ENCODE assay signal across 13 cellular contexts in the genomic region with DNA sequence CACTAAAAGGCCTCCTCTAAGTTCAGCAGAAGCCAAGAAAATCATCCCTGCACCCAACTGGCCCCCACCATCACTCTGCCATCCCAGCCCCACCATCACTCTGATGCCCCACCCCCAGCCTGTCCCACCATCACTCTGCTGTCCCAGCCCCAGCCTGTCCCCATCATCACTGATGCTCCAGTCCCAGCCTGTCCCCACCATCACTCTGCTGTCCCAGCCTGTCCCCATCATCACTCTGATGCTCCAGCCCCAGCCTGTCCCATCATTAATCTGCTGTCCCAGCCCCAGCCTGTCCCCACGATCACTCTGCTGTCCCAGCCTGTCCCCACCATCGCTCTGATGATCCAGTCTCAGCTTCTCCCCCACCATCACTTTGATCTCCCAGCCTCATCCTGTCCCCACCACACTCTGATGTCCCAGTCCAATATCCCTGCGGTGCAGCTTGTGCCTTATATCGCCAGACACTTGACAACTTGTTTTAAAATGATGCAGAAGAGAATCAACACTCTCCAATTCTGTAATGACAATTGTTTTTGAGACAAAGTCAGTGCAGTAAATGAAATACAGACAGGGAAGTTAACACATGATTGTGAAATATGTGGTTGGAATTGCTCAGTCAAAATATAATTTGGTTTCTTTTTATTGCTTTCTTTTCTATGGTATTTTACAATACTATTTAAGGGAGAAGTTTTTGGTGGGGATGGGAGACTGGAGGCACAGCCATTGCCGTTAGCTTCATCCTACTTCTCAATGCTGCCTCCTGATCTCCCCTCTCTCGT.
DNase-seq lines count a peak whose midpoint lies in the region; ATAC-seq, FAIRE-seq and TF ChIP-seq lines count a peak whose summit lies in the region.
"Had no signal": no experiment of that assay in that cellular context is flagged by ENCODE, and none has a peak within 500 bp of the region (broad histone marks: within the 10 kb centered on the region; RNA-seq: fewer than 3 reads in every experiment).

No MANE protein-coding gene starts in this region.

- H3K9me3 Mint-ChIP-seq in immature natural killer cell = no peaks in the 10 kb centered on the region
- no peaks in the 10 kb centered on the region for H3K9me3 Mint-ChIP-seq in nephron progenitor cell

- H3K4me1 Mint-ChIP-seq in T-helper 17 cell = peaks cover 38% of the 10 kb centered on the region
- H3K4me1 Mint-ChIP-seq in immature natural killer cell = peaks cover 71 to 73% of the 10 kb centered on the region in 2 donors
- H3K4me1 Mint-ChIP-seq in nephron progenitor cell = peaks cover 18% of the 10 kb centered on the region

- DNase-seq in AG08395 (ENCODE audit: low spot score) (peak; percentile 48), HL-60 (ENCODE audit: low read depth in 1 of 2, low spot score in 1 of 2) (peak in 1 of 2 experiments; percentile 52), T-helper 17 cell (no peak), immature natural killer cell (peak; percentile 38 to 49 (median 45)), frontal cortex (ENCODE audit: low spot score in 2 of 2) (no peak), NCI-H2107 treated with DMSO at 0.1 percent for 48 hours (lab: John Stamatoyannopoulos, UW; ENCODE audit: unreplicated experiment) (no peak), nephron progenitor cell (no peak), HPDE6-E6E7 (ENCODE audit: extremely low spot score) (no peak)
- DNase-seq: NCI-H1105 treated with DMSO at 0.1 percent for 48 hours had no signal

- no peaks in the 10 kb centered on the region for H3K27me3 ChIP-seq in HL-60 (ENCODE audit: insufficient read depth, poor library complexity, severe bottlenecking)
- H3K27me3 ChIP-seq: hepatocyte had no signal

- 0 out of 2 replicates have a peak overlapping the region, but pooled peaks have one; percentile 16 for H3K4me3 ChIP-seq in HL-60 (replicated peaks; ENCODE audit: insufficient read depth, low read length)
- H3K4me3 ChIP-seq: coronary artery, HAP-1, hepatocyte, smooth muscle cell had no signal

- FAIRE-seq in frontal cortex (lab: Jason Lieb, UNC) = no peak

- peak overlapping the region; percentile 87 for H3K27ac ChIP-seq in HL-60 (replicated peaks)
- H3K27ac ChIP-seq: hepatocyte had no signal

- H3K27ac Mint-ChIP-seq in T-helper 17 cell = peak overlapping the region; percentile 87
- H3K27ac Mint-ChIP-seq in immature natural killer cell = peak overlapping the region; percentile 77 to 100 (median 94)
- no peak overlapping the region for H3K27ac Mint-ChIP-seq in nephron progenitor cell

- TF ChIP-seq CTCF in HL-60 (IDR thresholded peaks at IDR 0.05; ENCODE audit: insufficient read depth, low read length) (no peak), nephron progenitor cell (IDR thresholded peaks at IDR 0.05) (no peak)

- H3K27me3 Mint-ChIP-seq in T-helper 17 cell = no peaks in the 10 kb centered on the region
- peaks cover 0 to 2% (median 2%) of the 10 kb centered on the region in 3 donors for H3K27me3 Mint-ChIP-seq in immature natural killer cell (ENCODE audit: low read depth in 3 of 3)
- H3K27me3 Mint-ChIP-seq in nephron progenitor cell (ENCODE audit: low read depth, poor library complexity) = peaks cover 6% of the 10 kb centered on the region

- peak; percentile 23 for ATAC-seq in T-helper 17 cell

- H3K36me3 Mint-ChIP-seq in T-helper 17 cell (ENCODE audit: low read depth) (peaks cover 2% of the 10 kb centered on the region), immature natural killer cell (peaks cover 0 to 15% (median 0%) of the 10 kb centered on the region in 3 donors), nephron progenitor cell (ENCODE audit: low read depth) (no peaks in the 10 kb centered on the region)

- H3K4me3 Mint-ChIP-seq in T-helper 17 cell (no peak overlapping the region), immature natural killer cell (peak overlapping the region; percentile 46 to 77 (median 65)), nephron progenitor cell (no peak overlapping the region)

- no peaks in the 10 kb centered on the region for H3K9me3 ChIP-seq in T-helper 17 cell (ENCODE audit: control insufficient read depth, low read length, poor library complexity, severe bottlenecking)
- H3K9me3 ChIP-seq: HAP-1 had no signal

Comparison
In these comparisons a context has a peak if more than half of its experiments do, and no peak if none do; other contexts are left out.
1. DNase-seq: peak in AG08395 (single experiment) and immature natural killer cell (3 of 3); none in T-helper 17 cell (0 of 3), frontal cortex (0 of 2), NCI-H2107 treated with DMSO at 0.1 percent for 48 hours (single experiment), nephron progenitor cell (single experiment) and HPDE6-E6E7 (single experiment).
2. H3K4me3 Mint-ChIP-seq: peak in immature natural killer cell (5 of 5); none in T-helper 17 cell (single experiment) and nephron progenitor cell (single experiment).